20 cellular contexts compared by ENCODE assay signal in genomic region chr9:8859416-8859815, GRCh38.
DNase-seq lines count a peak whose midpoint lies in the region; ATAC-seq and TF ChIP-seq lines count a peak whose summit lies in the region.
"Had no signal": no experiment of that assay in that cellular context is flagged by ENCODE, and none has a peak within 500 bp of the region (broad histone marks: within the 10 kb centered on the region; RNA-seq: fewer than 3 reads in every experiment).

No MANE protein-coding gene starts in this region.

- H3K4me3 Mint-ChIP-seq in WTC11 (peak overlapping the region; percentile 90), CD14-positive monocyte (peak overlapping the region in 1 of 2 donors; percentile 74)
- H3K4me3 Mint-ChIP-seq: activated CD4-positive, alpha-beta T cell treated with anti-CD3 and anti-CD28 coated beads for 36 hours had no signal

- no peaks in the 10 kb centered on the region for H3K9me3 Mint-ChIP-seq in WTC11
- H3K9me3 Mint-ChIP-seq in CD14-positive monocyte, result peaks cover 0 to 10% (median 2%) of the 10 kb centered on the region in 7 donors

- CTCF ChIA-PET in WTC11 (lab: Charles Lee), result no interaction called here

- intact Hi-C loops in CD14-positive monocyte (cut with micrococcal nuclease), result no loop called here

- no peak overlapping the region for H3K4me2 ChIP-seq in smooth muscle cell

- H3K27me3 Mint-ChIP-seq in WTC11 (ENCODE audit: low read depth) (peaks cover 15% of the 10 kb centered on the region), CD14-positive monocyte (ENCODE audit: low read depth in 3 of 3) (peaks cover 49 to 60% (median 49%) of the 10 kb centered on the region in 3 donors)

- peaks cover 24% of the 10 kb centered on the region for H3K27me3 ChIP-seq in iPS-20b (ENCODE audit: insufficient read depth, low read length)
- H3K27me3 ChIP-seq in smooth muscle cell (ENCODE audit: low read depth), result no peaks in the 10 kb centered on the region
- H3K27me3 ChIP-seq: colonic mucosa had no signal

- POLR2A ChIA-PET in WTC11 (lab: Charles Lee), result interaction anchor here (1.2 kb wide), 1 partner anchor 245 kb away, joined by 3 read pairs; no protein-coding TSS in a partner anchor

- H3K4me3 ChIP-seq in iPS-20b (ENCODE audit: low read length) (peak overlapping the region; percentile 86; the same call in 1 of the 2 replicates), smooth muscle cell (peak overlapping the region; percentile 70)
- H3K4me3 ChIP-seq: colonic mucosa had no signal

- TF ChIP-seq CTCF in WTC11 (IDR thresholded peaks at IDR 0.05), result no peak
- no peak for TF ChIP-seq CTCF in smooth muscle cell (IDR thresholded peaks at IDR 0.05; ENCODE audit: borderline replicate concordance, insufficient read depth, poor library complexity, severe bottlenecking)
- no peak for TF ChIP-seq CTCF in CD14-positive monocyte (IDR thresholded peaks at IDR 0.05)

- ATAC-seq in WTC11, result no peak
- ATAC-seq in activated CD4-positive, CD25-positive, alpha-beta regulatory T cell treated with anti-CD3 and anti-CD28 coated beads, Interleukin-2, amount 50 U/mL, for 24 hours, result no peak
- ATAC-seq: activated CD4-positive, alpha-beta T cell treated with anti-CD3 and anti-CD28 coated beads for 36 hours; stimulated activated naive CD8-positive, alpha-beta T cell treated with anti-CD3 and anti-CD28 coated beads, Interleukin-15, Interleukin-2, amounts not matched to agents 100 U/mL and 50 U/mL, for 24 hours had no signal

- peaks cover 36% of the 10 kb centered on the region for H3K4me1 Mint-ChIP-seq in WTC11
- peaks cover 16% of the 10 kb centered on the region for H3K4me1 Mint-ChIP-seq in CD14-positive monocyte

- H4K20me1 ChIP-seq in smooth muscle cell (ENCODE audit: low read depth), result no peaks in the 10 kb centered on the region

- no peak overlapping the region for H3K27ac ChIP-seq in iPS-20b (ENCODE audit: low read length)
- H3K27ac ChIP-seq in smooth muscle cell (ENCODE audit: low read depth), result no peak overlapping the region
- H3K27ac ChIP-seq: C4-2B, colonic mucosa had no signal

- no peaks in the 10 kb centered on the region for H3K36me3 ChIP-seq in iPS-20b (ENCODE audit: insufficient read depth, low read depth, low read length)
- H3K36me3 ChIP-seq in smooth muscle cell (ENCODE audit: low read depth), result no peaks in the 10 kb centered on the region
- H3K36me3 ChIP-seq: colonic mucosa had no signal

- H3K79me2 ChIP-seq in smooth muscle cell (ENCODE audit: low read depth), result peaks cover 22% of the 10 kb centered on the region

- DNase-seq in NCI-H510A treated with DMSO at 0.1 percent for 48 hours (lab: John Stamatoyannopoulos, UW) (peak; percentile 5), NCI-H510A (lab: John Stamatoyannopoulos, UW) (no peak), WTC11 (ENCODE audit: low spot score) (no peak), smooth muscle cell (lab: John Stamatoyannopoulos, UW; ENCODE audit: unreplicated experiment) (no peak), T-helper 9 cell (no peak), CD14-positive monocyte (ENCODE audit: low spot score) (no peak)
- DNase-seq: activated CD4-positive, alpha-beta T cell treated with anti-CD3 and anti-CD28 coated beads for 36 hours; activated CD8-positive, alpha-beta memory T cell treated with anti-CD3 and anti-CD28 coated beads, Interleukin-2, amount 50 U/mL, for 48 hours; activated gamma-delta T cell treated with Interleukin-2 at 50 U/mL for 16 hours; DMS79; left cardiac atrium; MM.1S; NCI-H187; NCI-H748 treated with DMSO at 0.1 percent for 48 hours; stimulated activated naive CD8-positive, alpha-beta T cell treated with anti-CD3 and anti-CD28 coated beads, Interleukin-15, Interleukin-2, amounts not matched to agents 100 U/mL and 50 U/mL, for 24 hours had no signal

- no peak overlapping the region for H2AFZ ChIP-seq in smooth muscle cell (ENCODE audit: low read depth)

- peaks cover 20% of the 10 kb centered on the region for H3K4me1 ChIP-seq in iPS-20b (ENCODE audit: insufficient read depth, low read length)
- H3K4me1 ChIP-seq in smooth muscle cell (ENCODE audit: low read depth), result peaks cover 42% of the 10 kb centered on the region

- 62% methylated on average over 3 of the region's 3 CpGs for WGBS in smooth muscle cell (ENCODE audit: low lambda C conversion rate)

- H3K27ac Mint-ChIP-seq in WTC11, result no peak overlapping the region
- H3K27ac Mint-ChIP-seq in CD14-positive monocyte, result no peak overlapping the region
- H3K27ac Mint-ChIP-seq: activated CD4-positive, alpha-beta T cell treated with anti-CD3 and anti-CD28 coated beads for 36 hours; IgD-negative memory B cell had no signal

- H3F3A ChIP-seq in smooth muscle cell (ENCODE audit: low read depth), result peaks cover 5% of the 10 kb centered on the region

- no peaks in the 10 kb centered on the region for H3K36me3 Mint-ChIP-seq in WTC11
- peaks cover 0 to 4% of the 10 kb centered on the region in 2 donors for H3K36me3 Mint-ChIP-seq in CD14-positive monocyte
- H3K36me3 Mint-ChIP-seq: IgD-negative memory B cell had no signal

- H3K9ac ChIP-seq in iPS-20b (ENCODE audit: low read depth, low read length) (no peak overlapping the region), smooth muscle cell (ENCODE audit: low read depth) (no peak overlapping the region)

- H3K9me3 ChIP-seq in iPS-20b (ENCODE audit: insufficient read depth, low read depth, low read length), result no peaks in the 10 kb centered on the region
- H3K9me3 ChIP-seq in smooth muscle cell (replicated peaks; ENCODE audit: low read depth), result no peaks in the 10 kb centered on the region
- H3K9me3 ChIP-seq: colonic mucosa had no signal

TF ChIP-seq in WTC11, 78 proteins besides CTCF, POLR2A, EP300 and RAD21:
- TF ChIP-seq IRF1 (CRISPR knock-in tag; IDR thresholded peaks at IDR 0.05), result no peak
- no peak for TF ChIP-seq ZNF232 (CRISPR knock-in tag; IDR thresholded peaks at IDR 0.05)
- no peak for TF ChIP-seq TEAD1 (CRISPR knock-in tag; IDR thresholded peaks at IDR 0.05)
- no peak for TF ChIP-seq SOX15 (CRISPR knock-in tag; IDR thresholded peaks at IDR 0.05)
- TF ChIP-seq CDX4 (CRISPR knock-in tag; IDR thresholded peaks at IDR 0.05; ENCODE audit: borderline replicate concordance), result no peak
- TF ChIP-seq FOXP4 (CRISPR knock-in tag; IDR thresholded peaks at IDR 0.05), result no peak
- TF ChIP-seq ZNF121 (CRISPR knock-in tag; IDR thresholded peaks at IDR 0.05), result no peak
- no peak for TF ChIP-seq NFATC4 (CRISPR knock-in tag; IDR thresholded peaks at IDR 0.05)
- TF ChIP-seq ESRRA (CRISPR knock-in tag; IDR thresholded peaks at IDR 0.05; ENCODE audit: borderline replicate concordance), result no peak
- TF ChIP-seq ERG (CRISPR knock-in tag; IDR thresholded peaks at IDR 0.05), result no peak
